Comparison of ENCODE assay signal across 17 cellular contexts in genomic region chr1:40411294-40411693, GRCh38. TPM values are rescaled to one million over a fixed set of nuclear protein-coding genes. Genes with fewer than 3 reads are reported as not detected.
DNase-seq lines count a peak whose midpoint lies in the region; ATAC-seq and TF ChIP-seq lines count a peak whose summit lies in the region.
"Had no signal": no experiment of that assay in that cellular context is flagged by ENCODE, and none has a peak within 500 bp of the region (broad histone marks: within the 10 kb centered on the region; RNA-seq: fewer than 3 reads in every experiment).

No MANE protein-coding gene starts in this region.

- H3K4me3 Mint-ChIP-seq in CD4-positive, alpha-beta T cell = no peak overlapping the region
- no peak overlapping the region for H3K4me3 Mint-ChIP-seq in T-helper 17 cell
- no peak overlapping the region for H3K4me3 Mint-ChIP-seq in naive thymus-derived CD8-positive, alpha-beta T cell

- POLR2A ChIA-PET in CD4-positive, alpha-beta T cell (lab: Charles Lee) = interaction anchor here (0.6 to 0.7 kb wide), 3 partner anchors 8 to 37 kb away, joined by 3 read pairs; no protein-coding TSS in a partner anchor
- POLR2A ChIA-PET in naive thymus-derived CD8-positive, alpha-beta T cell (lab: Charles Lee) = interaction anchor here (0.7 to 0.9 kb wide), 2 partner anchors 30 to 37 kb away, joined by 3 read pairs; no protein-coding TSS in a partner anchor

- DNase-seq in CD4-positive, alpha-beta T cell = no peak
- DNase-seq in LNCaP clone FGC (ENCODE audit: low read depth) (peak; percentile 23), T-helper 17 cell (no peak), HuH-7 (ENCODE audit: low spot score) (no peak)
- no peak for DNase-seq in naive thymus-derived CD8-positive, alpha-beta T cell
- DNase-seq: COR-L47, DMS153, EL, MM.1S, NCI-H1105, NCI-H2029, NCI-H510A treated with DMSO at 0.1 percent for 48 hours, RPMI8226 had no signal

- no peak for ATAC-seq in CD4-positive, alpha-beta T cell (ENCODE audit: poor library complexity)
- peak; percentile 34 for ATAC-seq in T-helper 17 cell
- peak in 1 of 2 donors; percentile 33 for ATAC-seq in naive thymus-derived CD8-positive, alpha-beta T cell
- ATAC-seq in HG02642 (IDR thresholded peaks at IDR 0.05; ENCODE audit: poor library complexity, unreplicated experiment) = no peak
- ATAC-seq in GM21367 (IDR thresholded peaks at IDR 0.05; ENCODE audit: unreplicated experiment) = no peak

- peaks cover 95% of the 10 kb centered on the region for H3K36me3 Mint-ChIP-seq in CD4-positive, alpha-beta T cell (ENCODE audit: low read depth)
- peaks cover 15% of the 10 kb centered on the region for H3K36me3 Mint-ChIP-seq in T-helper 17 cell (ENCODE audit: low read depth)
- peaks cover 5 to 93% (median 29%) of the 10 kb centered on the region in 3 donors for H3K36me3 Mint-ChIP-seq in naive thymus-derived CD8-positive, alpha-beta T cell

- no peak for TF ChIP-seq CTCF in CD4-positive, alpha-beta T cell (IDR thresholded peaks at IDR 0.05)
- no peak for TF ChIP-seq CTCF in LNCaP clone FGC (IDR thresholded peaks at IDR 0.05; ENCODE audit: control insufficient read depth, extremely low read depth, insufficient read depth)

- CTCF ChIA-PET in CD4-positive, alpha-beta T cell (lab: Charles Lee) = interaction anchor here (0.8 to 2.0 kb wide), 3 partner anchors 73 to 268 kb away, joined by 3 to 6 read pairs (median 5); no protein-coding TSS in a partner anchor

- no peaks in the 10 kb centered on the region for H3K9me3 ChIP-seq in CD4-positive, alpha-beta T cell (ENCODE audit: control insufficient read depth, low read length)
- no peaks in the 10 kb centered on the region for H3K9me3 ChIP-seq in T-helper 17 cell (ENCODE audit: control insufficient read depth, low read length, poor library complexity, severe bottlenecking)
- H3K9me3 ChIP-seq: SJSA1 had no signal

- H3K4me1 Mint-ChIP-seq in CD4-positive, alpha-beta T cell (ENCODE audit: low read depth) = peaks cover 42% of the 10 kb centered on the region
- H3K4me1 Mint-ChIP-seq in T-helper 17 cell = peaks cover 18% of the 10 kb centered on the region
- peaks cover 27 to 67% (median 53%) of the 10 kb centered on the region in 4 donors for H3K4me1 Mint-ChIP-seq in naive thymus-derived CD8-positive, alpha-beta T cell

- H3K4me3 ChIP-seq in LNCaP clone FGC (ENCODE audit: low read depth, low read length) = no peak overlapping the region
- H3K4me3 ChIP-seq: SJSA1 had no signal

- H3K27me3 Mint-ChIP-seq in CD4-positive, alpha-beta T cell = no peaks in the 10 kb centered on the region
- no peaks in the 10 kb centered on the region for H3K27me3 Mint-ChIP-seq in T-helper 17 cell
- no peaks in the 10 kb centered on the region for H3K27me3 Mint-ChIP-seq in naive thymus-derived CD8-positive, alpha-beta T cell

- peak overlapping the region; percentile 38 for H3K27ac Mint-ChIP-seq in CD4-positive, alpha-beta T cell
- no peak overlapping the region for H3K27ac Mint-ChIP-seq in T-helper 17 cell
- peak overlapping the region; percentile 5 to 85 (median 60) for H3K27ac Mint-ChIP-seq in naive thymus-derived CD8-positive, alpha-beta T cell

- H3K27me3 ChIP-seq in CD4-positive, alpha-beta T cell (ENCODE audit: control insufficient read depth, insufficient read depth, low read length) = no peaks in the 10 kb centered on the region
- H3K27me3 ChIP-seq: SJSA1 had no signal

- H3K9me3 Mint-ChIP-seq in CD4-positive, alpha-beta T cell = no peaks in the 10 kb centered on the region
- no peaks in the 10 kb centered on the region for H3K9me3 Mint-ChIP-seq in naive thymus-derived CD8-positive, alpha-beta T cell

- H3K27ac ChIP-seq in CD4-positive, alpha-beta T cell (ENCODE audit: low read depth, low read length) = no peak overlapping the region
- H3K27ac ChIP-seq: KMS-11, SJSA1 had no signal

- intact Hi-C loops in CD4-positive, alpha-beta T cell (cut with DNase I, micrococcal nuclease) = no loop called here

RNA-seq across cellular contexts. Expression of gene SMAP2, which starts 37.8 kb away (rescaled TPM):
- 100 to 1,000 TPM; 214 to 216 TPM for total RNA-seq in CD4-positive, alpha-beta T cell
- 100 to 1,000 TPM; 155 to 169 TPM for total RNA-seq in T-helper 17 cell
- 100 to 1,000 TPM; 154 to 160 TPM for total RNA-seq in naive thymus-derived CD8-positive, alpha-beta T cell
- 100 to 1,000 TPM; 297 to 506 (median 298) TPM for polyA plus RNA-seq in naive thymus-derived CD8-positive, alpha-beta T cell

RNA-seq across cellular contexts. Expression of gene ZFP69B, which starts 39.0 kb away (rescaled TPM):
- total RNA-seq in CD4-positive, alpha-beta T cell = 1 to 10 TPM; 1.8 to 2.4 TPM
- 1 to 10 TPM; 2.1 to 2.8 TPM for total RNA-seq in T-helper 17 cell
- total RNA-seq in naive thymus-derived CD8-positive, alpha-beta T cell = 10 to 100 TPM; 12.8 to 13.0 TPM
- 1 to 10 TPM; 1.9 to 4.4 (median 4.3) TPM for polyA plus RNA-seq in naive thymus-derived CD8-positive, alpha-beta T cell
